In the genomic region with DNA sequence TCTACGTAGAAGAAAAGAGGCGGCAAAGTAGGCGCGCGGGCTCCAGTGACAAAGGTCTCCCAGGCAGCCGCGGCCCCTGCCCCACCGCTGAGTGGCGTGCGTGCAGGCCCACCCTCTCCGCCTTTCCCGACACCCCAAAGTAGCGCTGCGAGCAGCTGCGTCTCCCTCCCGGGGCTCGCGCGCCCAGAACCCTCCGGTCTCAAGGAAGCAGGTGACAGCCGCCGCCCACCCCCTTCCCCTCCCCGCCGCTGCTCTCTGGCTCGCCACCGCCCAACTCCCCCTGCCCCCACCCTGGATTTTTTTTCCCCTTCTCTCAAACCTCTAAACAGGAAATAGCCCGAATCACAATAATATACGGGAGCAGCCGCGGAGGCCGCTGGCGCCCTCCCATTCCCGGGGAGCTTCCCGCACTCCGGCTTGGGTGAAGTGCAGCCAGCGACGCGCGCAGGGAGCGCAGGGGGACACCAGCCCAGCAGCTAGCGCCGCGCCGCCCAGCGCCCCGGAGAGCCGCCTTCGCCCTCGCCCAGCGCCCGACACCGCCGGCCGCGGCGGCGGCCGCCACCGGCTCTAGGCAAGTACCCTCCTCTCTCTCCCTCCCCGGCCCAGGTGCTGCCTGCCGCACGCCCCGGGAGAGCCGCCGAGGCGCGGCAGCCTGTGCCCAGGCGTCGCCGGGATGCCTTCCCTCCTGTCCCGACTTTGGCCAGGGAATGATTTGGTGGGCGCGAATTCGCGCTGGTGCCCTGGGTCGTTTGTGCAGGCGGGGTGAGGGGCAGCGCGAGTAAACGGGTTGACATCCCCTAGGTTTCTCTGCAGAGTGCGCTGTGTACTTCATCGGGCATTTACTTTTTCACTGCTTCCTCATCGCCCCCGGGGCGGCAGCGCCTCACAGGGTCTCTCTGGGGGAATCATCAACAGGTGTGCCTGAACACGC, we compare ENCODE assay signal across 1 cellular context.
TF ChIP-seq lines count a peak whose summit lies in the region.

No MANE protein-coding gene starts in this region.

TF ChIP-seq in GM12878, 131 proteins besides CTCF, POLR2A, EP300 and RAD21 (continued from another document):
- TF ChIP-seq BHLHE40 (IDR thresholded peaks at IDR 0.05; ENCODE audit: borderline replicate concordance in 1 of 2, low read depth in 2 of 2, low read length in 1 of 2) (peak in 1 of 2 experiments; percentile 29; a peak in 2 of 4 replicates), CBX3 (IDR thresholded peaks at IDR 0.05; ENCODE audit: borderline replicate concordance, low read depth) (no peak), MEF2A (IDR thresholded peaks at IDR 0.05; ENCODE audit: insufficient read depth, low read depth, low read length) (no peak), RCOR1 (conservative IDR thresholded peaks at IDR 0.05; ENCODE audit: low read depth, low read length) (no peak), SUPT20H (IDR thresholded peaks at IDR 0.05; ENCODE audit: borderline replicate concordance, control insufficient read depth, low read depth, low read length) (no peak), ETV6 (conservative IDR thresholded peaks at IDR 0.05 in 1 of 2, IDR thresholded peaks at IDR 0.05 in 1 of 2; ENCODE audit: borderline replicate concordance in 1 of 2, low read depth in 1 of 2) (no peak), STAT1 (conservative IDR thresholded peaks at IDR 0.05) (no peak), TCF12 (IDR thresholded peaks at IDR 0.05; ENCODE audit: low read depth, low read length) (peak; percentile 32; the same call in 1 of the 2 replicates), IKZF2 (IDR thresholded peaks at IDR 0.05) (0 out of 4 replicates have a peak, but pooled peaks of 1 of the 2 experiments have one; percentile 11), NR2C1 (IDR thresholded peaks at IDR 0.05) (no peak), KLF5 (IDR thresholded peaks at IDR 0.05; ENCODE audit: partially characterized antibody) (no peak), GATAD2B (conservative IDR thresholded peaks at IDR 0.05; ENCODE audit: low read depth) (0 out of 2 replicates have a peak, but pooled peaks have one; percentile 44), CEBPB (IDR thresholded peaks at IDR 0.05; ENCODE audit: borderline replicate concordance in 1 of 2, low read depth in 2 of 2, low read length in 2 of 2) (no peak), DPF2 (IDR thresholded peaks at IDR 0.05) (0 out of 2 replicates have a peak, but pooled peaks have one; percentile 23), IKZF1 (conservative IDR thresholded peaks at IDR 0.05) (0 out of 2 replicates have a peak, but pooled peaks have one; percentile 26), LARP7 (IDR thresholded peaks at IDR 0.05) (0 out of 2 replicates have a peak, but pooled peaks have one; percentile 31)
- TF ChIP-seq, protein P1, sequence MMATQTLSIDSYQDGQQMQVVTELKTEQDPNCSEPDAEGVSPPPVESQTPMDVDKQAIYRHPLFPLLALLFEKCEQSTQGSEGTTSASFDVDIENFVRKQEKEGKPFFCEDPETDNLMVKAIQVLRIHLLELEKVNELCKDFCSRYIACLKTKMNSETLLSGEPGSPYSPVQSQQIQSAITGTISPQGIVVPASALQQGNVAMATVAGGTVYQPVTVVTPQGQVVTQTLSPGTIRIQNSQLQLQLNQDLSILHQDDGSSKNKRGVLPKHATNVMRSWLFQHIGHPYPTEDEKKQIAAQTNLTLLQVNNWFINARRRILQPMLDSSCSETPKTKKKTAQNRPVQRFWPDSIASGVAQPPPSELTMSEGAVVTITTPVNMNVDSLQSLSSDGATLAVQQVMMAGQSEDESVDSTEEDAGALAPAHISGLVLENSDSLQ (IDR thresholded peaks at IDR 0.05): peak; percentile 31; the same call in 1 of the 2 replicates
